1 cellular context compared by ENCODE assay signal in genomic region chr1:180229483-180230415, GRCh38.
TF ChIP-seq lines count a peak whose summit lies in the region.

LHX4 (plus strand) TSS chr1:180230264; CDS start chr1:180230530, 266 bp downstream.

TF ChIP-seq in HepG2, 621 proteins besides CTCF, POLR2A, EP300 and RAD21 (continued from another document):
- no peak for TF ChIP-seq PRDM4 (CRISPR knock-in tag; IDR thresholded peaks at IDR 0.05; ENCODE audit: borderline replicate concordance)
- TF ChIP-seq ZFP36L2 (CRISPR knock-in tag; IDR thresholded peaks at IDR 0.05): no peak
- peak; percentile 52; the same call in 1 of the 2 replicates for TF ChIP-seq EZH2 (conservative IDR thresholded peaks at IDR 0.05; ENCODE audit: low read depth, low read length)
- TF ChIP-seq ZNF781 (CRISPR knock-in tag; IDR thresholded peaks at IDR 0.05; ENCODE audit: borderline replicate concordance, not compliant biosample characterization): no peak
- 0 out of 2 replicates have a peak, but pooled peaks have one; percentile 22 for TF ChIP-seq TBX2 (CRISPR knock-in tag; IDR thresholded peaks at IDR 0.05; ENCODE audit: borderline replicate concordance)
- TF ChIP-seq, protein P1, sequence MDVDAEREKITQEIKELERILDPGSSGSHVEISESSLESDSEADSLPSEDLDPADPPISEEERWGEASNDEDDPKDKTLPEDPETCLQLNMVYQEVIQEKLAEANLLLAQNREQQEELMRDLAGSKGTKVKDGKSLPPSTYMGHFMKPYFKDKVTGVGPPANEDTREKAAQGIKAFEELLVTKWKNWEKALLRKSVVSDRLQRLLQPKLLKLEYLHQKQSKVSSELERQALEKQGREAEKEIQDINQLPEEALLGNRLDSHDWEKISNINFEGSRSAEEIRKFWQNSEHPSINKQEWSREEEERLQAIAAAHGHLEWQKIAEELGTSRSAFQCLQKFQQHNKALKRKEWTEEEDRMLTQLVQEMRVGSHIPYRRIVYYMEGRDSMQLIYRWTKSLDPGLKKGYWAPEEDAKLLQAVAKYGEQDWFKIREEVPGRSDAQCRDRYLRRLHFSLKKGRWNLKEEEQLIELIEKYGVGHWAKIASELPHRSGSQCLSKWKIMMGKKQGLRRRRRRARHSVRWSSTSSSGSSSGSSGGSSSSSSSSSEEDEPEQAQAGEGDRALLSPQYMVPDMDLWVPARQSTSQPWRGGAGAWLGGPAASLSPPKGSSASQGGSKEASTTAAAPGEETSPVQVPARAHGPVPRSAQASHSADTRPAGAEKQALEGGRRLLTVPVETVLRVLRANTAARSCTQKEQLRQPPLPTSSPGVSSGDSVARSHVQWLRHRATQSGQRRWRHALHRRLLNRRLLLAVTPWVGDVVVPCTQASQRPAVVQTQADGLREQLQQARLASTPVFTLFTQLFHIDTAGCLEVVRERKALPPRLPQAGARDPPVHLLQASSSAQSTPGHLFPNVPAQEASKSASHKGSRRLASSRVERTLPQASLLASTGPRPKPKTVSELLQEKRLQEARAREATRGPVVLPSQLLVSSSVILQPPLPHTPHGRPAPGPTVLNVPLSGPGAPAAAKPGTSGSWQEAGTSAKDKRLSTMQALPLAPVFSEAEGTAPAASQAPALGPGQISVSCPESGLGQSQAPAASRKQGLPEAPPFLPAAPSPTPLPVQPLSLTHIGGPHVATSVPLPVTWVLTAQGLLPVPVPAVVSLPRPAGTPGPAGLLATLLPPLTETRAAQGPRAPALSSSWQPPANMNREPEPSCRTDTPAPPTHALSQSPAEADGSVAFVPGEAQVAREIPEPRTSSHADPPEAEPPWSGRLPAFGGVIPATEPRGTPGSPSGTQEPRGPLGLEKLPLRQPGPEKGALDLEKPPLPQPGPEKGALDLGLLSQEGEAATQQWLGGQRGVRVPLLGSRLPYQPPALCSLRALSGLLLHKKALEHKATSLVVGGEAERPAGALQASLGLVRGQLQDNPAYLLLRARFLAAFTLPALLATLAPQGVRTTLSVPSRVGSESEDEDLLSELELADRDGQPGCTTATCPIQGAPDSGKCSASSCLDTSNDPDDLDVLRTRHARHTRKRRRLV (CRISPR knock-in tag; IDR thresholded peaks at IDR 0.05): no peak
- no peak for TF ChIP-seq ELF1 (CRISPR knock-in tag; IDR thresholded peaks at IDR 0.05)
- peak; percentile 37 for TF ChIP-seq HNRNPLL (IDR thresholded peaks at IDR 0.05; ENCODE audit: low read depth, low read length, poor library complexity, severe bottlenecking)
- TF ChIP-seq FOXC1 (CRISPR knock-in tag; IDR thresholded peaks at IDR 0.05; ENCODE audit: borderline replicate concordance): no peak
- TF ChIP-seq AKAP8 (CRISPR knock-in tag; IDR thresholded peaks at IDR 0.05): no peak
- TF ChIP-seq, protein P2, sequence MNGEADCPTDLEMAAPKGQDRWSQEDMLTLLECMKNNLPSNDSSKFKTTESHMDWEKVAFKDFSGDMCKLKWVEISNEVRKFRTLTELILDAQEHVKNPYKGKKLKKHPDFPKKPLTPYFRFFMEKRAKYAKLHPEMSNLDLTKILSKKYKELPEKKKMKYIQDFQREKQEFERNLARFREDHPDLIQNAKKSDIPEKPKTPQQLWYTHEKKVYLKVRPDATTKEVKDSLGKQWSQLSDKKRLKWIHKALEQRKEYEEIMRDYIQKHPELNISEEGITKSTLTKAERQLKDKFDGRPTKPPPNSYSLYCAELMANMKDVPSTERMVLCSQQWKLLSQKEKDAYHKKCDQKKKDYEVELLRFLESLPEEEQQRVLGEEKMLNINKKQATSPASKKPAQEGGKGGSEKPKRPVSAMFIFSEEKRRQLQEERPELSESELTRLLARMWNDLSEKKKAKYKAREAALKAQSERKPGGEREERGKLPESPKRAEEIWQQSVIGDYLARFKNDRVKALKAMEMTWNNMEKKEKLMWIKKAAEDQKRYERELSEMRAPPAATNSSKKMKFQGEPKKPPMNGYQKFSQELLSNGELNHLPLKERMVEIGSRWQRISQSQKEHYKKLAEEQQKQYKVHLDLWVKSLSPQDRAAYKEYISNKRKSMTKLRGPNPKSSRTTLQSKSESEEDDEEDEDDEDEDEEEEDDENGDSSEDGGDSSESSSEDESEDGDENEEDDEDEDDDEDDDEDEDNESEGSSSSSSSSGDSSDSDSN (CRISPR knock-in tag; IDR thresholded peaks at IDR 0.05): peak; percentile 19; the same call in 1 of the 2 replicates
- TF ChIP-seq ZNF841 (CRISPR knock-in tag; IDR thresholded peaks at IDR 0.05; ENCODE audit: borderline replicate concordance): no peak
- no peak for TF ChIP-seq ZNF20 (CRISPR knock-in tag; IDR thresholded peaks at IDR 0.05)
- no peak for TF ChIP-seq SAFB2 (CRISPR knock-in tag; IDR thresholded peaks at IDR 0.05; ENCODE audit: borderline replicate concordance, low read depth)
- 0 out of 2 replicates have a peak, but pooled peaks have one; percentile 57 for TF ChIP-seq ZNF709 (CRISPR knock-in tag; IDR thresholded peaks at IDR 0.05)
- TF ChIP-seq ZNF607 (CRISPR knock-in tag; IDR thresholded peaks at IDR 0.05; ENCODE audit: borderline replicate concordance): no peak
